Comparison of ENCODE assay signal across 12 cellular contexts in genomic region chr5:59152701-59153245, GRCh38.
DNase-seq lines count a peak whose midpoint lies in the region; ATAC-seq, FAIRE-seq and TF ChIP-seq lines count a peak whose summit lies in the region.
"Had no signal": no experiment of that assay in that cellular context is flagged by ENCODE, and none has a peak within 500 bp of the region (broad histone marks: within the 10 kb centered on the region; RNA-seq: fewer than 3 reads in every experiment).

No MANE protein-coding gene starts in this region.

- H3K27ac ChIP-seq in BLaER1: no peak overlapping the region
- no peak overlapping the region for H3K27ac ChIP-seq in mammary epithelial cell (ENCODE audit: insufficient read depth, low read depth, low read length)
- H3K27ac ChIP-seq: cardiac muscle cell, esophagus squamous epithelium, SK-N-MC had no signal

- TF ChIP-seq CTCF in mammary epithelial cell (conservative IDR thresholded peaks at IDR 0.05 in 1 of 2, IDR thresholded peaks at IDR 0.05 in 1 of 2; ENCODE audit: extremely low read depth in 1 of 2, insufficient read depth in 1 of 2, low read depth in 1 of 2, low read length in 2 of 2): no peak
- TF ChIP-seq CTCF in D721Med (IDR thresholded peaks at IDR 0.05; ENCODE audit: insufficient read depth, missing control alignments): no peak

- no peaks in the 10 kb centered on the region for H3K27me3 ChIP-seq in BLaER1
- no peaks in the 10 kb centered on the region for H3K27me3 ChIP-seq in mammary epithelial cell (ENCODE audit: insufficient read depth, low read length)
- H3K27me3 ChIP-seq: cardiac muscle cell, esophagus squamous epithelium had no signal

- H3K9ac ChIP-seq in BLaER1 (no peak overlapping the region), mammary epithelial cell (ENCODE audit: insufficient read depth, low read length) (no peak overlapping the region)

- in situ Hi-C loops in mammary epithelial cell (cut with MboI; ENCODE audit: low sequenced_read_pairs in 2 of 2): loop anchor here (25.0 kb wide), 2 partner anchors 115 to 265 kb away; no protein-coding TSS in a partner anchor

- H2AFZ ChIP-seq in mammary epithelial cell (ENCODE audit: low read depth, low read length): no peak overlapping the region

- intact Hi-C loops in mammary epithelial cell (cut with micrococcal nuclease): no loop called here

- BruUV-seq in mammary epithelial cell (replicated peaks; lab: Mats Ljungman, UMichigan): no TSS peak

- CTCF ChIA-PET in mammary epithelial cell (lab: Charles Lee; ENCODE audit: low non-redundant PET): interaction anchor here (0.7 kb wide), 1 partner anchor 262 kb away, joined by 7 read pairs; no protein-coding TSS in a partner anchor

- WGBS in mammary epithelial cell (ENCODE audit: low coverage, missing lambda C conversion rate): 79% methylated on average over 2 of the region's 2 CpGs

- no peaks in the 10 kb centered on the region for H3K79me2 ChIP-seq in mammary epithelial cell (ENCODE audit: insufficient read depth, low read length)

- 0 out of 2 replicates have a peak, but pooled peaks cover 5% of the 10 kb centered on the region for H3K4me1 ChIP-seq in BLaER1
- no peaks in the 10 kb centered on the region for H3K4me1 ChIP-seq in mammary epithelial cell (ENCODE audit: insufficient read depth, low read length)

- 0 out of 2 replicates have a peak overlapping the region, but pooled peaks have one; percentile 1 for H3K4me2 ChIP-seq in BLaER1
- H3K4me2 ChIP-seq in mammary epithelial cell (ENCODE audit: insufficient read depth, low read depth, low read length): no peak overlapping the region

- ATAC-seq in GM19452 (IDR thresholded peaks at IDR 0.05; ENCODE audit: unreplicated experiment): peak; percentile 61
- ATAC-seq in GM21423 (IDR thresholded peaks at IDR 0.05; ENCODE audit: unreplicated experiment): no peak

- H3K4me3 ChIP-seq in BLaER1 (no peak overlapping the region), mammary epithelial cell (replicated peaks in 1 of 3; ENCODE audit: insufficient read depth in 1 of 3, low read depth in 2 of 3, low read length in 3 of 3) (no peak overlapping the region)
- H3K4me3 ChIP-seq: cardiac muscle cell, esophagus squamous epithelium, SK-N-MC had no signal

- H4K20me1 ChIP-seq in BLaER1 (no peaks in the 10 kb centered on the region), mammary epithelial cell (ENCODE audit: insufficient read depth, low read length) (no peaks in the 10 kb centered on the region)

- DNase-seq in LHCN-M2 (ENCODE audit: low read depth) (peak; percentile 59), astrocyte of the hippocampus (ENCODE audit: low read depth, low spot score) (peak; percentile 35), mammary epithelial cell (no peak), D721Med (ENCODE audit: insufficient read length, low spot score) (no peak), cerebellum (ENCODE audit: low spot score) (no peak)
- DNase-seq: activated CD4-positive, alpha-beta T cell treated with anti-CD3 and anti-CD28 coated beads, Interleukin-2, amount 50 U/mL, for 48 hours; esophagus squamous epithelium had no signal

- FAIRE-seq in D721Med (lab: Jason Lieb, UNC): no peak

- dilution Hi-C loops in mammary epithelial cell (cut with HindIII; ENCODE audit: low sequenced_read_pairs): no loop called here

- H3K9me3 ChIP-seq in BLaER1 (no peaks in the 10 kb centered on the region), mammary epithelial cell (replicated peaks; ENCODE audit: insufficient read depth, low read length) (no peaks in the 10 kb centered on the region)
- H3K9me3 ChIP-seq: esophagus squamous epithelium had no signal

- no peaks in the 10 kb centered on the region for H3K36me3 ChIP-seq in BLaER1
- no peaks in the 10 kb centered on the region for H3K36me3 ChIP-seq in mammary epithelial cell (ENCODE audit: insufficient read depth, low read length)
- H3K36me3 ChIP-seq: cardiac muscle cell, esophagus squamous epithelium had no signal

Comparison
In these comparisons a context has a peak if more than half of its experiments do, and no peak if none do; other contexts are left out.
1. DNase-seq: peak in LHCN-M2 (single experiment) and astrocyte of the hippocampus (single experiment); none in mammary epithelial cell (single experiment), D721Med (single experiment) and cerebellum (single experiment).